Comparison of ENCODE assay signal across 14 cellular contexts in genomic region chr16:17160285-17160854, GRCh38.
DNase-seq lines count a peak whose midpoint lies in the region; ATAC-seq and TF ChIP-seq lines count a peak whose summit lies in the region.
"Had no signal": no experiment of that assay in that cellular context is flagged by ENCODE, and none has a peak within 500 bp of the region (broad histone marks: within the 10 kb centered on the region; RNA-seq: fewer than 3 reads in every experiment).

No MANE protein-coding gene starts in this region.

- H3K4me1 ChIP-seq in iPS-20b (ENCODE audit: insufficient read depth, low read length), result peaks cover 20% of the 10 kb centered on the region

- H3K4me3 Mint-ChIP-seq in stimulated activated naive CD8-positive, alpha-beta T cell treated with anti-CD3 and anti-CD28 coated beads, Interleukin-15, amount 100 ng/mL, for 72 hours, result no peak overlapping the region
- H3K4me3 Mint-ChIP-seq: activated CD4-positive, alpha-beta T cell treated with anti-CD3 and anti-CD28 coated beads for 36 hours; T-helper 17 cell had no signal

- no peaks in the 10 kb centered on the region for H3K4me1 Mint-ChIP-seq in stimulated activated naive CD8-positive, alpha-beta T cell treated with anti-CD3 and anti-CD28 coated beads, Interleukin-15, amount 100 ng/mL, for 72 hours
- H3K4me1 Mint-ChIP-seq: activated CD4-positive, alpha-beta T cell treated with anti-CD3 and anti-CD28 coated beads for 36 hours had no signal

- H3K27ac Mint-ChIP-seq in stimulated activated naive CD8-positive, alpha-beta T cell treated with anti-CD3 and anti-CD28 coated beads, Interleukin-15, amount 100 ng/mL, for 72 hours, result peak overlapping the region in 1 of 2 donors; percentile 75
- H3K27ac Mint-ChIP-seq: activated CD4-positive, alpha-beta T cell treated with anti-CD3 and anti-CD28 coated beads for 36 hours; progenitor cell of endocrine pancreas; T-helper 17 cell had no signal

- H3K9me3 ChIP-seq in iPS-20b (ENCODE audit: insufficient read depth, low read depth, low read length), result no peaks in the 10 kb centered on the region

- DNase-seq in DMS153 treated with DMSO at 0.1 percent for 48 hours (lab: John Stamatoyannopoulos, UW; ENCODE audit: unreplicated experiment) (peak; percentile 38), M059J (ENCODE audit: low read depth) (peak; percentile 72), SHP77 (lab: John Stamatoyannopoulos, UW) (peak; percentile 48), erythroblast (lab: John Stamatoyannopoulos, UW) (no peak), cerebellum (ENCODE audit: low spot score) (no peak)
- DNase-seq in stimulated activated naive CD8-positive, alpha-beta T cell treated with anti-CD3 and anti-CD28 coated beads, Interleukin-15, amount 100 ng/mL, for 72 hours, result no peak
- DNase-seq: activated CD4-positive, alpha-beta T cell treated with anti-CD3 and anti-CD28 coated beads for 36 hours; Kasumi-1; left colon; RPMI8226; T-helper 17 cell had no signal

- peak overlapping the region; percentile 4; the same call in 1 of the 2 replicates for H3K9ac ChIP-seq in iPS-20b (ENCODE audit: low read depth, low read length)

- no peak for TF ChIP-seq POLR2A in erythroblast (IDR thresholded peaks at IDR 0.05; ENCODE audit: low read length)

- no peak for ATAC-seq in stimulated activated naive CD8-positive, alpha-beta T cell treated with anti-CD3 and anti-CD28 coated beads, Interleukin-15, amount 100 ng/mL, for 72 hours
- ATAC-seq in GM21526 (IDR thresholded peaks at IDR 0.05; ENCODE audit: low FRiP score, unreplicated experiment), result no peak
- ATAC-seq: activated CD4-positive, alpha-beta T cell treated with anti-CD3 and anti-CD28 coated beads for 36 hours; left colon; T-helper 17 cell had no signal

- H3K4me3 ChIP-seq in iPS-20b (ENCODE audit: low read length), result peak overlapping the region; percentile 19; the same call in 1 of the 2 replicates

- peak overlapping the region; percentile 30 for H3K27ac ChIP-seq in iPS-20b (ENCODE audit: low read length)

- H3K9me3 Mint-ChIP-seq in stimulated activated naive CD8-positive, alpha-beta T cell treated with anti-CD3 and anti-CD28 coated beads, Interleukin-15, amount 100 ng/mL, for 72 hours, result no peaks in the 10 kb centered on the region

- H3K36me3 ChIP-seq in iPS-20b (ENCODE audit: insufficient read depth, low read depth, low read length), result no peaks in the 10 kb centered on the region

- H3K27me3 Mint-ChIP-seq in stimulated activated naive CD8-positive, alpha-beta T cell treated with anti-CD3 and anti-CD28 coated beads, Interleukin-15, amount 100 ng/mL, for 72 hours, result no peaks in the 10 kb centered on the region
- H3K27me3 Mint-ChIP-seq: activated CD4-positive, alpha-beta T cell treated with anti-CD3 and anti-CD28 coated beads for 36 hours; progenitor cell of endocrine pancreas; T-helper 17 cell had no signal

- no peaks in the 10 kb centered on the region for H3K27me3 ChIP-seq in iPS-20b (ENCODE audit: insufficient read depth, low read length)

Comparison
In these comparisons a context has a peak if more than half of its experiments do, and no peak if none do; other contexts are left out.
1. DNase-seq: peak in DMS153 treated with DMSO at 0.1 percent for 48 hours (single experiment), M059J (single experiment) and SHP77 (2 of 2); none in erythroblast (0 of 2), stimulated activated naive CD8-positive, alpha-beta T cell treated with anti-CD3 and anti-CD28 coated beads, Interleukin-15, amount 100 ng/mL, for 72 hours (0 of 2) and cerebellum (single experiment).